Comparison of ENCODE assay signal across 1 cellular context in genomic region chr20:62246872-62247652, GRCh38.
TF ChIP-seq lines count a peak whose summit lies in the region.

No MANE protein-coding gene starts in this region.

TF ChIP-seq in H1, 55 proteins besides CTCF, POLR2A, EP300 and RAD21:
- TF ChIP-seq TBP (IDR thresholded peaks at IDR 0.05; ENCODE audit: low read depth, low read length) (no peak), SIN3A (conservative IDR thresholded peaks at IDR 0.05 in 1 of 2, IDR thresholded peaks at IDR 0.05 in 1 of 2; ENCODE audit: low read depth in 1 of 2, low read length in 2 of 2) (0 out of 4 replicates have a peak, but pooled peaks of 1 of the 2 experiments have one; percentile 21)
